21 cellular contexts compared by ENCODE assay signal in genomic region chr21:33674226-33674625, GRCh38. TPM values are rescaled to one million over a fixed set of nuclear protein-coding genes. Genes with fewer than 3 reads are reported as not detected.
DNase-seq lines count a peak whose midpoint lies in the region; ATAC-seq and TF ChIP-seq lines count a peak whose summit lies in the region.
"Had no signal": no experiment of that assay in that cellular context is flagged by ENCODE, and none has a peak within 500 bp of the region (broad histone marks: within the 10 kb centered on the region; RNA-seq: fewer than 3 reads in every experiment).

No MANE protein-coding gene starts in this region.

- no peak for TF ChIP-seq CTCF in WTC11 (IDR thresholded peaks at IDR 0.05)
- TF ChIP-seq CTCF in BE2C (IDR thresholded peaks at IDR 0.05; ENCODE audit: low read depth, low read length), result no peak

- CTCF ChIA-PET in WTC11 (lab: Charles Lee), result no interaction called here

- H3K27me3 ChIP-seq in BE2C, result no peaks in the 10 kb centered on the region

- DNase-seq in WTC11 (ENCODE audit: low spot score) (no peak), globus pallidus (ENCODE audit: low spot score) (peak; percentile 51), midbrain (lab: John Stamatoyannopoulos, UW) (peak; percentile 47), SIG-M5 treated with dmso at 0.1 percent for 504 hours (lab: John Stamatoyannopoulos, UW; ENCODE audit: unreplicated experiment) (no peak), BE2C (no peak), posterior cingulate gyrus (no peak)
- DNase-seq: AML-193; Caco-2; CD8-positive, alpha-beta T cell; GM23248; HFFc6; KBM-7; NCI-H2029; NCI-H446; NCI-H524 treated with DMSO at 0.1 percent for 48 hours; NCI-H82; RPMI8226; SHP77 had no signal

- no peak overlapping the region for H3K4me3 ChIP-seq in BE2C (ENCODE audit: low read depth, low read length)
- H3K4me3 ChIP-seq: A549, GM23248, HAP-1 had no signal

- H3K36me3 Mint-ChIP-seq in WTC11, result no peaks in the 10 kb centered on the region
- H3K36me3 Mint-ChIP-seq: CD8-positive, alpha-beta T cell had no signal

- H3K27ac Mint-ChIP-seq in WTC11, result 0 out of 2 replicates have a peak overlapping the region, but pooled peaks have one; percentile 73
- H3K27ac Mint-ChIP-seq: CD8-positive, alpha-beta T cell; HFFc6 had no signal

- intact Hi-C loops in posterior cingulate gyrus (cut with DNase I), result no loop called here

- POLR2A ChIA-PET in WTC11 (lab: Charles Lee), result no interaction called here

- H3K27me3 Mint-ChIP-seq in WTC11 (ENCODE audit: low read depth), result no peaks in the 10 kb centered on the region

- no peak for ATAC-seq in WTC11
- ATAC-seq in GM19467 (IDR thresholded peaks at IDR 0.05; ENCODE audit: unreplicated experiment), result no peak
- ATAC-seq: A549; CD8-positive, alpha-beta T cell had no signal

- H3K4me3 Mint-ChIP-seq in WTC11, result no peak overlapping the region
- H3K4me3 Mint-ChIP-seq: CD8-positive, alpha-beta T cell; HFFc6 had no signal

- H3K36me3 ChIP-seq in BE2C, result no peaks in the 10 kb centered on the region

- H3K9me3 Mint-ChIP-seq in WTC11, result no peaks in the 10 kb centered on the region
- H3K9me3 Mint-ChIP-seq: CD8-positive, alpha-beta T cell; HFFc6 had no signal

- H3K4me1 Mint-ChIP-seq in WTC11, result peaks cover 65% of the 10 kb centered on the region

- no peaks in the 10 kb centered on the region for H3K9me3 ChIP-seq in BE2C
- H3K9me3 ChIP-seq: A549, Caco-2, HAP-1 had no signal

- no peaks in the 10 kb centered on the region for H3K4me1 ChIP-seq in BE2C

TF ChIP-seq in WTC11, 78 proteins besides CTCF, POLR2A, EP300 and RAD21:
- TF ChIP-seq AFF4 (CRISPR knock-in tag; IDR thresholded peaks at IDR 0.05; ENCODE audit: borderline replicate concordance) (no peak), FOXK1 (CRISPR knock-in tag; IDR thresholded peaks at IDR 0.05) (no peak), NFE2L1 (CRISPR knock-in tag; IDR thresholded peaks at IDR 0.05) (no peak), ZNF232 (CRISPR knock-in tag; IDR thresholded peaks at IDR 0.05) (no peak)
TF ChIP-seq in WTC11: peak in this region for 0.

RNA-seq across cellular contexts. Expression of gene ITSN1, which starts 31.9 kb away (rescaled TPM):
- 66.0 to 79.4 TPM (median 69.6 TPM) in 3 replicates for total RNA-seq in WTC11 (2021)
- polyA plus RNA-seq in BE2C (2012; ENCODE audit: insufficient read depth, insufficient read length, low read depth), result 19.4 TPM

RNA-seq across cellular contexts. Expression of gene CRYZL1, which starts 32.7 kb away (rescaled TPM):
- total RNA-seq in WTC11 (2021), result 21.9 to 31.8 TPM (median 24.7 TPM) in 3 replicates
- polyA plus RNA-seq in BE2C (2012; ENCODE audit: insufficient read depth, insufficient read length, low read depth), result 23.7 TPM

Comparison
In these comparisons a context has a peak if more than half of its experiments do, and no peak if none do; other contexts are left out.
1. DNase-seq: peak in globus pallidus (single experiment) and midbrain (single experiment); none in WTC11 (single experiment), SIG-M5 treated with dmso at 0.1 percent for 504 hours (single experiment), BE2C (single experiment) and posterior cingulate gyrus (0 of 10).